Comparison of ENCODE assay signal across 3 cellular contexts in the genomic region with DNA sequence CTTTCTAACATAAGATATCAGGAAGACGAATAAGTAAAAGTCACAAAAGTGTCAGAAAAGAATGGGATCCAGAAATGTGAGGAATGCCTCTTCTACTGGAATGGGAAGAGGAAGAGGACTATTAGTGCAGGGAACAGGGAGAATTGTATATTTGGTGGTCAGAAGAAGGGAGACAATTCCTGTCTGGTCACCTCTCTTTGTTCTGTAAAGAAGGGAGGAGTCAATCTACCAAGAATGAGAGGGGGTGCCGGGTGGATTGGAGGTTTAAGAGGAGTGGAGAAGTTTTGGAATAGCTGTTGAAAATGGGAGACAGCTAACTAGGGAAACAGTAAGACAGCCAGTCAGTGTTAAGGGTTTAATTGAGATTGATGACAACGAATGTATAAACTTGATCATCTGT.
"Had no signal": no experiment of that assay in that cellular context is flagged by ENCODE, and none has a peak within 500 bp of the region (broad histone marks: within the 10 kb centered on the region; RNA-seq: fewer than 3 reads in every experiment).

No MANE protein-coding gene starts in this region.

- DNase-seq: GDM1, GF-D8 had no signal

- ATAC-seq: GM12878 had no signal

- H3K4me3 ChIP-seq: GM12878 had no signal
